In the genomic region with DNA sequence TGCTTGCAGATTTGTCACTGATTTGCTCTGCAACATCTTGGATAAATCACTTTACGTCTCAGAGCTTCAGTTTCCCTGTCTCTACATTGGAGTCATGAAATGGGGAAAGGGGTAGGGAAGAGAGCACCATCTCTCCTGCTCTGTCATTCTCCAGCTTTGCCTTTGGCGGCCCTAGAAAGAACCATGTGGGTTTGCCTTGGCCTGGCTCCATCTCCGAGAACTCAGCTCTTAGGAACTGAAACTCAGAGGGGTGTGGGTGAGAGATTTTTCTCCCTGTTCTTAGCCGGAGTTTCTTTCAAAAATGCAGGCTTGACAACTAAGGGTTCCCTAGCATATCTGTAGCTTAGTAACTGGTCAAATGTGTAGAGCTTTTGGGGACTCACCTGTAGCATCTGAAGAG, we compare ENCODE assay signal across 18 cellular contexts.
"Had no signal": no experiment of that assay in that cellular context is flagged by ENCODE, and none has a peak within 500 bp of the region (broad histone marks: within the 10 kb centered on the region; RNA-seq: fewer than 3 reads in every experiment).

No MANE protein-coding gene starts in this region.

- H3K27me3 Mint-ChIP-seq: activated naive CD8-positive, alpha-beta T cell treated with anti-CD3 and anti-CD28 coated beads, Interleukin-2, amount 10 ng/mL, durations not matched to agents 7 days and 5 days; activated T-cell treated with anti-CD3 and anti-CD28 coated beads, Interleukin-2, amount 50 U/mL, for 24 hours; activated T-helper 17 cell treated with anti-CD3 and anti-CD28 coated beads, Interleukin-2, amount 50 U/mL, for 72 hours; naive B cell; T-cell had no signal

- ATAC-seq: activated T-helper 17 cell treated with anti-CD3 and anti-CD28 coated beads, Interleukin-2, amount 50 U/mL, for 72 hours; esophagus mucosa; T-cell had no signal

- H3K9me3 Mint-ChIP-seq: activated naive CD8-positive, alpha-beta T cell treated with anti-CD3 and anti-CD28 coated beads, Interleukin-2, amount 10 ng/mL, durations not matched to agents 7 days and 5 days; activated T-cell treated with anti-CD3 and anti-CD28 coated beads, Interleukin-2, amount 50 U/mL, for 24 hours; activated T-helper 17 cell treated with anti-CD3 and anti-CD28 coated beads, Interleukin-2, amount 50 U/mL, for 72 hours; naive B cell; T-cell; T-helper 2 cell treated with Interferon-gamma antibody and Interleukin-4, amounts not matched to agents 5 μg/mL and 100 μg/mL, for 36 hours had no signal

- H3K4me3 Mint-ChIP-seq: activated naive CD8-positive, alpha-beta T cell treated with anti-CD3 and anti-CD28 coated beads, Interleukin-2, amount 10 ng/mL, durations not matched to agents 7 days and 5 days; activated T-cell treated with anti-CD3 and anti-CD28 coated beads, Interleukin-2, amount 50 U/mL, for 24 hours; activated T-helper 17 cell treated with anti-CD3 and anti-CD28 coated beads, Interleukin-2, amount 50 U/mL, for 72 hours; naive B cell; neural progenitor cell; T-cell; T-helper 2 cell treated with Interferon-gamma antibody and Interleukin-4, amounts not matched to agents 5 μg/mL and 100 μg/mL, for 36 hours had no signal

- H3K27ac Mint-ChIP-seq: activated naive CD8-positive, alpha-beta T cell treated with anti-CD3 and anti-CD28 coated beads, Interleukin-2, amount 10 ng/mL, durations not matched to agents 7 days and 5 days; activated T-helper 17 cell treated with anti-CD3 and anti-CD28 coated beads, Interleukin-2, amount 50 U/mL, for 72 hours; neural progenitor cell; T-cell; T-helper 2 cell treated with Interferon-gamma antibody and Interleukin-4, amounts not matched to agents 5 μg/mL and 100 μg/mL, for 36 hours had no signal

- DNase-seq: activated CD4-positive, alpha-beta T cell treated with anti-CD3 and anti-CD28 coated beads for 1 hour; activated CD4-positive, alpha-beta T cell treated with anti-CD3 and anti-CD28 coated beads, Interleukin-2, amount 50 U/mL, for 1 hour; activated CD8-positive, alpha-beta memory T cell treated with anti-CD3 and anti-CD28 coated beads, Interleukin-2, amount 50 U/mL, for 4 hours; activated naive CD8-positive, alpha-beta T cell treated with anti-CD3 and anti-CD28 coated beads, Interleukin-2, amount 10 ng/mL, durations not matched to agents 7 days and 5 days; activated T-cell treated with anti-CD3 and anti-CD28 coated beads, Interleukin-2, amount 50 U/mL, for 24 hours; effector memory CD4-positive, alpha-beta T cell; foreskin melanocyte; mesendoderm; naive B cell; retina; stimulated activated CD4-positive, alpha-beta T cell treated with anti-CD3 and anti-CD28 coated beads, Interleukin-2, amount 100 ng/mL, for 48 hours; stimulated activated naive CD4-positive, alpha-beta T cell treated with Interleukin-2 at 50 U/mL for 16 hours; T-cell; upper lobe of left lung had no signal
